In the genomic region with DNA sequence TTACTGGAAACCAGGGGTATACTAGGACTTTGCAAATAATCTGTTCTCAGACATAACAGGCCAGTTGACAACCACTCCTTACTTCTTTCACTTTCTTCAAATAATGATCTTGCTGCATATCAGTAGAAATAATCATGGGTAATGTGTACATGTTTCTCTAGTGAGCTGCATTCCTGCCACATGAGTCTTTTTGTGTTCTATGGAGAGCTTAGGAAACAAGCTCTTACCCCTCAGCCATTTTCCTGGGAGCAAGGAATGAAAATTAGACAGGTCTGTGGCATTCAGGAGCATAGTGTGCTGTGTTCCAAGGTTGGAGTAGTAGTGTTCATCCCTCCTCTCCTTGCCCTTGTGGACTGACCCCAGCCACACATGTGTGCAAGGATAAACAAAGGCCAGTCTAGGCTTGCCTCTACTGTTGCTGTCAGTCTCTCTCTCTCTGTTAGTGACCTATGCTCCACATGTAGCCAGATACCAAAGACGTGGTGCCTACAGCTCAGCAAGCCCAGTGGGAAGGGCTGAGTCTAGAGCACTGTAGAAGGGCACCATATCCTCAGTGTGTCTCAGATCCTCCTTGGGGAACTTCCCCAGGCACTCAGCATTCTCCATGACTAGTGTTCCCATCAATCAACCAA, we compare ENCODE assay signal across 18 cellular contexts. TPM values are rescaled to one million over a fixed set of nuclear protein-coding genes. Genes with fewer than 3 reads are reported as not detected.
DNase-seq lines count a peak whose midpoint lies in the region; ATAC-seq and TF ChIP-seq lines count a peak whose summit lies in the region.
"Had no signal": no experiment of that assay in that cellular context is flagged by ENCODE, and none has a peak within 500 bp of the region (broad histone marks: within the 10 kb centered on the region; RNA-seq: fewer than 3 reads in every experiment).

No MANE protein-coding gene starts in this region.

- H3K4me2 ChIP-seq in fibroblast of lung (ENCODE audit: extremely low read depth, insufficient read depth, low read length): no peak overlapping the region
- H3K4me2 ChIP-seq: BLaER1 had no signal

- H3K4me1 ChIP-seq in SJSA1 (replicated peaks) (peaks cover 34% of the 10 kb centered on the region), fibroblast of lung (ENCODE audit: control insufficient read depth, extremely low read depth, insufficient read depth, low read length) (peaks cover 11% of the 10 kb centered on the region)

- H3K9me3 ChIP-seq in SJSA1 (replicated peaks): no peaks in the 10 kb centered on the region
- H3K9me3 ChIP-seq in fibroblast of lung (ENCODE audit: control insufficient read depth, insufficient read depth, low read depth, low read length): no peaks in the 10 kb centered on the region
- H3K9me3 ChIP-seq: adrenal gland, BLaER1, neutrophil, right atrium auricular region had no signal

- DNase-seq in GM04503 (ENCODE audit: low read depth) (peak; percentile 25), SJSA1 (ENCODE audit: low read depth in 1 of 2, low spot score in 2 of 2) (peak in 1 of 2 experiments; percentile 64), fibroblast of lung (ENCODE audit: low read depth in 2 of 2) (peak; percentile 63 to 76), renal cortical epithelial cell (ENCODE audit: low read depth) (peak; percentile 33), amygdala (lab: John Stamatoyannopoulos, UW) (no peak), NCI-H748 (lab: John Stamatoyannopoulos, UW; ENCODE audit: unreplicated experiment) (no peak), COLO668 (lab: John Stamatoyannopoulos, UW; ENCODE audit: unreplicated experiment) (no peak)
- DNase-seq: activated CD4-positive, alpha-beta memory T cell treated with anti-CD3 and anti-CD28 coated beads for 36 hours; adrenal gland; head of caudate nucleus; MV-4-11; NCI-H2029 treated with DMSO at 0.1 percent for 48 hours; NCI-H69; OCI-M1 had no signal

- H3K27me3 ChIP-seq in SJSA1 (replicated peaks) (no peaks in the 10 kb centered on the region), fibroblast of lung (ENCODE audit: control insufficient read depth, insufficient read depth, low read length) (no peaks in the 10 kb centered on the region)
- H3K27me3 ChIP-seq: adrenal gland, BLaER1, neutrophil, right atrium auricular region had no signal

- no peaks in the 10 kb centered on the region for H4K20me1 ChIP-seq in fibroblast of lung (ENCODE audit: control insufficient read depth, extremely low read depth, insufficient read depth, low read length)
- H4K20me1 ChIP-seq: BLaER1 had no signal

- no peak overlapping the region for H3K9ac ChIP-seq in fibroblast of lung (ENCODE audit: insufficient read depth, low read length)
- H3K9ac ChIP-seq: BLaER1 had no signal

- H3K4me3 ChIP-seq in SJSA1: no peak overlapping the region
- H3K4me3 ChIP-seq in fibroblast of lung (replicated peaks in 1 of 4; ENCODE audit: control extremely low read depth in 1 of 4, insufficient read depth in 1 of 4, low read depth in 3 of 4, low read length in 4 of 4): no peak overlapping the region
- H3K4me3 ChIP-seq: adrenal gland, BLaER1, right atrium auricular region had no signal

- peak overlapping the region; percentile 91 for H2AFZ ChIP-seq in fibroblast of lung (ENCODE audit: low read length)

- no peak for TF ChIP-seq CTCF in fibroblast of lung (conservative IDR thresholded peaks at IDR 0.05 in 1 of 2, IDR thresholded peaks at IDR 0.05 in 1 of 2; ENCODE audit: low read depth in 1 of 2, low read length in 2 of 2)

- peak overlapping the region; percentile 82 for H3K27ac ChIP-seq in SJSA1
- H3K27ac ChIP-seq in fibroblast of lung (ENCODE audit: insufficient read depth, low read length): peak overlapping the region; percentile 39
- H3K27ac ChIP-seq: adrenal gland, BLaER1, neutrophil, right atrium auricular region had no signal

- H3K79me2 ChIP-seq in fibroblast of lung (ENCODE audit: control insufficient read depth, insufficient read depth, low read length): no peaks in the 10 kb centered on the region

- no peak for ATAC-seq in HG02981 (IDR thresholded peaks at IDR 0.05; ENCODE audit: unreplicated experiment)

- no peaks in the 10 kb centered on the region for H3K36me3 ChIP-seq in SJSA1
- no peaks in the 10 kb centered on the region for H3K36me3 ChIP-seq in fibroblast of lung (ENCODE audit: control insufficient read depth, insufficient read depth, low read length)
- H3K36me3 ChIP-seq: adrenal gland, BLaER1, neutrophil, right atrium auricular region had no signal

RNA-seq across cellular contexts. Expression of a gene that starts 11.5 kb away (rescaled TPM):
- not detected in 2 replicates for total RNA-seq in SJSA1 (2014; rRNA removed; shearing (Covaris generic))
- total RNA-seq in fibroblast of lung (not detected in 2 replicates), renal cortical epithelial cell (not detected in 2 replicates)
- not detected in 2 replicates for polyA plus RNA-seq in fibroblast of lung
- polyA plus RNA-seq in fibroblast of lung (2012): not detected in 2 replicates
- polyA minus RNA-seq in fibroblast of lung (ENCODE audit: low replicate concordance): not detected in 2 replicates
- total RNA-seq: activated CD4-positive, alpha-beta memory T cell treated with anti-CD3 and anti-CD28 coated beads for 36 hours; adrenal gland had no signal

Comparison
In these comparisons a context has a peak if more than half of its experiments do, and no peak if none do; other contexts are left out.
1. DNase-seq: peak in GM04503 (single experiment), fibroblast of lung (2 of 2) and renal cortical epithelial cell (single experiment); none in amygdala (0 of 56), NCI-H748 (single experiment) and COLO668 (single experiment).